In genomic region chr1:192914092-192914491, GRCh38 we compare ENCODE assay signal across 16 cellular contexts.
DNase-seq lines count a peak whose midpoint lies in the region; ATAC-seq and TF ChIP-seq lines count a peak whose summit lies in the region.
"Had no signal": no experiment of that assay in that cellular context is flagged by ENCODE, and none has a peak within 500 bp of the region (broad histone marks: within the 10 kb centered on the region; RNA-seq: fewer than 3 reads in every experiment).

No MANE protein-coding gene starts in this region.

- DNase-seq in MCF 10A (ENCODE audit: unreplicated experiment) (no peak), breast epithelium (ENCODE audit: low spot score in 2 of 2) (no peak), esophagus muscularis mucosa (ENCODE audit: extremely low spot score) (no peak), NCI-H146 (lab: John Stamatoyannopoulos, UW) (no peak), NCI-H774 (lab: John Stamatoyannopoulos, UW) (no peak), kidney tubule cell (ENCODE audit: low spot score) (no peak)
- DNase-seq: CD8-positive, alpha-beta memory T cell; DMS79 treated with DMSO at 0.1 percent for 48 hours; HFFc6; NCI-H1930; NCI-H446 treated with DMSO at 0.1 percent for 48 hours; SIG-M5 had no signal

- no peak overlapping the region for H3K4me3 ChIP-seq in breast epithelium
- H3K4me3 ChIP-seq in esophagus muscularis mucosa = no peak overlapping the region
- no peak overlapping the region for H3K4me3 ChIP-seq in rectal smooth muscle tissue (ENCODE audit: low read length)
- H3K4me3 ChIP-seq: BLaER1 treated with 17β-estradiol and CSF1 and Interleukin-3, amounts not matched to agents 10 nM and 100 nM had no signal

- H3K4me1 ChIP-seq in breast epithelium = no peaks in the 10 kb centered on the region
- H3K4me1 ChIP-seq in esophagus muscularis mucosa = peaks cover 4 to 43% (median 32%) of the 10 kb centered on the region in 4 donors
- peaks cover 15% of the 10 kb centered on the region for H3K4me1 ChIP-seq in rectal smooth muscle tissue (ENCODE audit: control insufficient read depth, insufficient read depth, low read length)

- no TSS peak for BruUV-seq in MCF 10A (replicated peaks; lab: Mats Ljungman, UMichigan)

- intact Hi-C loops in MCF 10A (cut with micrococcal nuclease) = no loop called here
- intact Hi-C loops in breast epithelium (cut with DNase I; ENCODE audit: low total_unique reads) = no loop called here
- intact Hi-C loops in esophagus muscularis mucosa (cut with DNase I) = loop anchor here (10.0 kb wide), 1 partner anchor 101 kb away; no protein-coding TSS in a partner anchor

- TF ChIP-seq CTCF in MCF 10A (IDR thresholded peaks at IDR 0.05; ENCODE audit: unreplicated experiment) (no peak), breast epithelium (IDR thresholded peaks at IDR 0.05) (no peak), esophagus muscularis mucosa (IDR thresholded peaks at IDR 0.05) (no peak)

- H3K9ac ChIP-seq in rectal smooth muscle tissue (ENCODE audit: low read length) = no peak overlapping the region
- H3K9ac ChIP-seq: BLaER1 treated with 17β-estradiol and CSF1 and Interleukin-3, amounts not matched to agents 10 nM and 100 nM had no signal

- no peak overlapping the region for H3K4me3 Mint-ChIP-seq in MCF 10A (ENCODE audit: unreplicated experiment)
- H3K4me3 Mint-ChIP-seq: CD8-positive, alpha-beta memory T cell; HFFc6 had no signal

- peaks cover 11% of the 10 kb centered on the region for H3K9me3 Mint-ChIP-seq in MCF 10A (ENCODE audit: unreplicated experiment)
- H3K9me3 Mint-ChIP-seq: HFFc6 had no signal

- H3K27ac ChIP-seq in breast epithelium (no peak overlapping the region), esophagus muscularis mucosa (replicated peaks in 1 of 4) (peak overlapping the region; percentile 60 to 75 (median 72)), rectal smooth muscle tissue (ENCODE audit: low read depth, low read length) (peak overlapping the region; percentile 50)
- H3K27ac ChIP-seq: BLaER1 treated with 17β-estradiol and CSF1 and Interleukin-3, amounts not matched to agents 10 nM and 100 nM; HL-60 had no signal

- ATAC-seq in HG02759 (IDR thresholded peaks at IDR 0.05; ENCODE audit: unreplicated experiment) = no peak

- no peaks in the 10 kb centered on the region for H3K36me3 Mint-ChIP-seq in MCF 10A (ENCODE audit: insufficient read depth, unreplicated experiment)

- peak overlapping the region; percentile 92 for H3K27ac Mint-ChIP-seq in MCF 10A (ENCODE audit: low read depth, unreplicated experiment)
- H3K27ac Mint-ChIP-seq: HFFc6 had no signal

- peaks cover 23% of the 10 kb centered on the region for H3K4me1 Mint-ChIP-seq in MCF 10A (ENCODE audit: insufficient read depth, unreplicated experiment)
- H3K4me1 Mint-ChIP-seq: CD8-positive, alpha-beta memory T cell had no signal

- no peaks in the 10 kb centered on the region for H3K9me3 ChIP-seq in breast epithelium
- no peaks in the 10 kb centered on the region for H3K9me3 ChIP-seq in esophagus muscularis mucosa

- CTCF ChIA-PET in MCF 10A (lab: Yijun Ruan, JAX) = interaction anchor here (0.6 to 1.1 kb wide), 4 partner anchors 12 to 306 kb away, joined by 3 to 4 read pairs (median 4); no protein-coding TSS in a partner anchor

- no peaks in the 10 kb centered on the region for H3K36me3 ChIP-seq in breast epithelium
- H3K36me3 ChIP-seq in esophagus muscularis mucosa = no peaks in the 10 kb centered on the region
- no peaks in the 10 kb centered on the region for H3K36me3 ChIP-seq in rectal smooth muscle tissue (ENCODE audit: control insufficient read depth, insufficient read depth, low read length)
- H3K36me3 ChIP-seq: BLaER1 treated with 17β-estradiol and CSF1 and Interleukin-3, amounts not matched to agents 10 nM and 100 nM had no signal

- H3K27me3 ChIP-seq in breast epithelium (no peaks in the 10 kb centered on the region), esophagus muscularis mucosa (no peaks in the 10 kb centered on the region), rectal smooth muscle tissue (ENCODE audit: control insufficient read depth, insufficient read depth, low read length) (no peaks in the 10 kb centered on the region)
- H3K27me3 ChIP-seq: BLaER1 treated with 17β-estradiol and CSF1 and Interleukin-3, amounts not matched to agents 10 nM and 100 nM had no signal

- TF ChIP-seq POLR2A in breast epithelium (IDR thresholded peaks at IDR 0.05) (no peak), esophagus muscularis mucosa (IDR thresholded peaks at IDR 0.05; ENCODE audit: low read depth) (no peak)

- 38% methylated on average over 1 of the region's 1 CpG for WGBS in esophagus muscularis mucosa

- TF ChIP-seq EP300 in esophagus muscularis mucosa (IDR thresholded peaks at IDR 0.05) = no peak

- no peaks in the 10 kb centered on the region for H3K27me3 Mint-ChIP-seq in MCF 10A (ENCODE audit: insufficient read depth, unreplicated experiment)

- POLR2A ChIA-PET in MCF 10A (lab: Yijun Ruan, JAX) = interaction anchor here (0.6 to 3.8 kb wide), 10 partner anchors 12 to 112 kb away, joined by 3 to 36 read pairs (median 4); partner anchors contain the start of gene RGS2

Comparison
In these comparisons a context has a peak if more than half of its experiments do, and no peak if none do; other contexts are left out.
1. H3K27ac ChIP-seq: peak in esophagus muscularis mucosa (4 of 4) and rectal smooth muscle tissue (single experiment); none in breast epithelium (0 of 2).